In genomic region chr2:25335971-25336370, GRCh38 we compare ENCODE assay signal across 26 cellular contexts. TPM values are rescaled to one million over a fixed set of nuclear protein-coding genes. Genes with fewer than 3 reads are reported as not detected.
DNase-seq lines count a peak whose midpoint lies in the region; ATAC-seq and TF ChIP-seq lines count a peak whose summit lies in the region.
"Had no signal": no experiment of that assay in that cellular context is flagged by ENCODE, and none has a peak within 500 bp of the region (broad histone marks: within the 10 kb centered on the region; RNA-seq: fewer than 3 reads in every experiment).

No MANE protein-coding gene starts in this region.

- CTCF ChIA-PET in activated CD8-positive, alpha-beta T cell treated with anti-CD3 and anti-CD28 coated beads for 36 hours (lab: Charles Lee), result interaction anchor here (1.1 to 3.2 kb wide), 5 partner anchors 20 to 58 kb away, joined by 4 to 19 read pairs (median 10); no protein-coding TSS in a partner anchor
- CTCF ChIA-PET in activated CD8-positive, alpha-beta T cell treated with anti-CD3 and anti-CD28 coated beads, Interleukin-2, amount 10 ng/mL, durations not matched to agents 7 days and 5 days (lab: Charles Lee), result interaction anchor here (2.4 to 5.1 kb wide), 3 partner anchors 26 to 59 kb away, joined by 10 to 26 read pairs (median 14); no protein-coding TSS in a partner anchor
- CTCF ChIA-PET in HEK293 (lab: Yijun Ruan, JAX), result interaction anchor here (1.2 kb wide), 1 partner anchor 27 kb away, joined by 4 read pairs; no protein-coding TSS in a partner anchor

- peaks cover 19% of the 10 kb centered on the region for H3K36me3 Mint-ChIP-seq in activated CD8-positive, alpha-beta T cell treated with anti-CD3 and anti-CD28 coated beads for 36 hours (ENCODE audit: low read depth)
- peaks cover 12% of the 10 kb centered on the region for H3K36me3 Mint-ChIP-seq in activated CD8-positive, alpha-beta T cell treated with anti-CD3 and anti-CD28 coated beads, Interleukin-2, amount 10 ng/mL, durations not matched to agents 7 days and 5 days (ENCODE audit: low read depth)
- H3K36me3 Mint-ChIP-seq in stimulated activated memory B cell treated with anti-CD40 and anti-IgM and Interleukin-4, amounts not matched to agents 10 μg/mL and 1 μg/mL and 100 μg/mL, for 72 hours, result peaks cover 17% of the 10 kb centered on the region

- no peak for TF ChIP-seq CTCF in activated CD8-positive, alpha-beta T cell treated with anti-CD3 and anti-CD28 coated beads for 36 hours (IDR thresholded peaks at IDR 0.05)
- TF ChIP-seq CTCF in HEK293 (tag by site-specific recombination; IDR thresholded peaks at IDR 0.05), result no peak

- peaks cover 85% of the 10 kb centered on the region for H3K4me1 Mint-ChIP-seq in activated CD8-positive, alpha-beta T cell treated with anti-CD3 and anti-CD28 coated beads for 36 hours (ENCODE audit: low read depth)
- H3K4me1 Mint-ChIP-seq in activated CD8-positive, alpha-beta T cell treated with anti-CD3 and anti-CD28 coated beads, Interleukin-2, amount 10 ng/mL, durations not matched to agents 7 days and 5 days (ENCODE audit: low read depth), result peaks cover 80% of the 10 kb centered on the region
- H3K4me1 Mint-ChIP-seq in stimulated activated memory B cell treated with anti-CD40 and anti-IgM and Interleukin-4, amounts not matched to agents 10 μg/mL and 1 μg/mL and 100 μg/mL, for 72 hours, result peaks cover 81% of the 10 kb centered on the region

- H3K27me3 Mint-ChIP-seq in activated CD8-positive, alpha-beta T cell treated with anti-CD3 and anti-CD28 coated beads for 36 hours, result no peaks in the 10 kb centered on the region
- no peaks in the 10 kb centered on the region for H3K27me3 Mint-ChIP-seq in activated CD8-positive, alpha-beta T cell treated with anti-CD3 and anti-CD28 coated beads, Interleukin-2, amount 10 ng/mL, durations not matched to agents 7 days and 5 days (ENCODE audit: low read depth)
- H3K27me3 Mint-ChIP-seq in stimulated activated memory B cell treated with anti-CD40 and anti-IgM and Interleukin-4, amounts not matched to agents 10 μg/mL and 1 μg/mL and 100 μg/mL, for 72 hours, result no peaks in the 10 kb centered on the region
- H3K27me3 Mint-ChIP-seq: B cell had no signal

- POLR2A ChIA-PET in activated CD8-positive, alpha-beta T cell treated with anti-CD3 and anti-CD28 coated beads for 36 hours (lab: Charles Lee), result interaction anchor here (1.3 to 6.1 kb wide), 6 partner anchors 8 to 41 kb away, joined by 3 to 51 read pairs (median 10); no protein-coding TSS in a partner anchor
- POLR2A ChIA-PET in activated CD8-positive, alpha-beta T cell treated with anti-CD3 and anti-CD28 coated beads, Interleukin-2, amount 10 ng/mL, durations not matched to agents 7 days and 5 days (lab: Charles Lee), result interaction anchor here (1.0 to 4.2 kb wide), 2 partner anchors 12 to 27 kb away, joined by 4 to 17 read pairs; no protein-coding TSS in a partner anchor
- POLR2A ChIA-PET in HEK293 (lab: Yijun Ruan, JAX), result interaction anchor here (0.6 to 0.7 kb wide), 2 partner anchors 26 to 127 kb away, joined by 3 to 4 read pairs; no protein-coding TSS in a partner anchor

- peaks cover 11% of the 10 kb centered on the region; the same call in 1 of the 2 replicates for H3K4me1 ChIP-seq in HEK293 (ENCODE audit: control insufficient read depth, insufficient read depth, low read length)
- H3K4me1 ChIP-seq: parathyroid adenoma had no signal

- H3K4me3 ChIP-seq in HEK293 (ENCODE audit: low read depth, low read length) (no peak overlapping the region), iPS-18c (ENCODE audit: insufficient read depth, low read depth, low read length) (peak overlapping the region; percentile 20; the same call in 1 of the 2 replicates)
- H3K4me3 ChIP-seq: breast epithelium, coronary artery, esophagus squamous epithelium, PC-9, upper lobe of right lung had no signal

- no peak overlapping the region for H3K27ac ChIP-seq in HEK293 (ENCODE audit: extremely low read depth, low read depth, low read length)
- H3K27ac ChIP-seq: breast epithelium, coronary artery, esophagus squamous epithelium, parathyroid adenoma, PC-9, upper lobe of right lung had no signal

- no peaks in the 10 kb centered on the region for H3K36me3 ChIP-seq in HEK293 (ENCODE audit: control insufficient read depth in 2 of 2, insufficient read depth in 1 of 2, low read length in 2 of 2)
- H3K36me3 ChIP-seq: breast epithelium, esophagus squamous epithelium, upper lobe of right lung had no signal

- no peak for DNase-seq in activated CD8-positive, alpha-beta T cell treated with anti-CD3 and anti-CD28 coated beads for 36 hours
- no peak for DNase-seq in activated CD8-positive, alpha-beta T cell treated with anti-CD3 and anti-CD28 coated beads, Interleukin-2, amount 10 ng/mL, durations not matched to agents 7 days and 5 days
- DNase-seq in NCI-H748 treated with DMSO at 0.1 percent for 48 hours (lab: John Stamatoyannopoulos, UW) (no peak), AG08395 (ENCODE audit: low spot score) (no peak)
- DNase-seq: activated naive CD4-positive, alpha-beta T cell; activated T-cell treated with anti-CD3 and anti-CD28 coated beads, Interleukin-2, amount 50 U/mL, for 1 hour; amniotic stem cell; EL; endodermal cell; esophagus squamous epithelium; hypothalamus; NCI-H146; nephron progenitor cell; PC-9; SHP77; upper lobe of right lung had no signal

- no peak overlapping the region for H3K4me3 Mint-ChIP-seq in activated CD8-positive, alpha-beta T cell treated with anti-CD3 and anti-CD28 coated beads for 36 hours
- no peak overlapping the region for H3K4me3 Mint-ChIP-seq in activated CD8-positive, alpha-beta T cell treated with anti-CD3 and anti-CD28 coated beads, Interleukin-2, amount 10 ng/mL, durations not matched to agents 7 days and 5 days
- H3K4me3 Mint-ChIP-seq in stimulated activated memory B cell treated with anti-CD40 and anti-IgM and Interleukin-4, amounts not matched to agents 10 μg/mL and 1 μg/mL and 100 μg/mL, for 72 hours, result no peak overlapping the region
- H3K4me3 Mint-ChIP-seq: B cell, endodermal cell had no signal

- peak overlapping the region; percentile 76 for H3K27ac Mint-ChIP-seq in activated CD8-positive, alpha-beta T cell treated with anti-CD3 and anti-CD28 coated beads for 36 hours
- H3K27ac Mint-ChIP-seq in activated CD8-positive, alpha-beta T cell treated with anti-CD3 and anti-CD28 coated beads, Interleukin-2, amount 10 ng/mL, durations not matched to agents 7 days and 5 days, result no peak overlapping the region
- peak overlapping the region; percentile 38 for H3K27ac Mint-ChIP-seq in stimulated activated memory B cell treated with anti-CD40 and anti-IgM and Interleukin-4, amounts not matched to agents 10 μg/mL and 1 μg/mL and 100 μg/mL, for 72 hours
- H3K27ac Mint-ChIP-seq: B cell, endodermal cell, nephron progenitor cell had no signal

- no peak for ATAC-seq in activated CD8-positive, alpha-beta T cell treated with anti-CD3 and anti-CD28 coated beads for 36 hours
- ATAC-seq in activated CD8-positive, alpha-beta T cell treated with anti-CD3 and anti-CD28 coated beads, Interleukin-2, amount 10 ng/mL, durations not matched to agents 7 days and 5 days, result no peak
- no peak for ATAC-seq in stimulated activated memory B cell treated with anti-CD40 and anti-IgM and Interleukin-4, amounts not matched to agents 10 μg/mL and 1 μg/mL and 100 μg/mL, for 72 hours
- no peak for ATAC-seq in HG02759 (IDR thresholded peaks at IDR 0.05; ENCODE audit: unreplicated experiment)
- ATAC-seq: activated CD4-positive, CD25-positive, alpha-beta regulatory T cell treated with anti-CD3 and anti-CD28 coated beads, Interleukin-2, amount 50 U/mL, for 24 hours; sciatic nerve; upper lobe of right lung had no signal

- intact Hi-C loops in activated CD8-positive, alpha-beta T cell treated with anti-CD3 and anti-CD28 coated beads for 36 hours (cut with micrococcal nuclease), result loop anchor here (2.0 kb wide), 1 partner anchor 21 kb away; no protein-coding TSS in a partner anchor

- H3K9me3 Mint-ChIP-seq in activated CD8-positive, alpha-beta T cell treated with anti-CD3 and anti-CD28 coated beads for 36 hours, result no peaks in the 10 kb centered on the region
- no peaks in the 10 kb centered on the region for H3K9me3 Mint-ChIP-seq in activated CD8-positive, alpha-beta T cell treated with anti-CD3 and anti-CD28 coated beads, Interleukin-2, amount 10 ng/mL, durations not matched to agents 7 days and 5 days (ENCODE audit: insufficient read depth)
- H3K9me3 Mint-ChIP-seq in stimulated activated memory B cell treated with anti-CD40 and anti-IgM and Interleukin-4, amounts not matched to agents 10 μg/mL and 1 μg/mL and 100 μg/mL, for 72 hours, result no peaks in the 10 kb centered on the region
- H3K9me3 Mint-ChIP-seq: endodermal cell, nephron progenitor cell had no signal

- H3K9me3 ChIP-seq in HEK293 (ENCODE audit: control insufficient read depth, insufficient read depth, low read depth, low read length) (no peaks in the 10 kb centered on the region), iPS-18c (ENCODE audit: control insufficient read depth, insufficient read depth, low read length) (no peaks in the 10 kb centered on the region)
- H3K9me3 ChIP-seq: breast epithelium, esophagus squamous epithelium, upper lobe of right lung had no signal

TF ChIP-seq in HEK293, 187 proteins besides CTCF, POLR2A, EP300 and RAD21:
- TF ChIP-seq, protein P1, sequence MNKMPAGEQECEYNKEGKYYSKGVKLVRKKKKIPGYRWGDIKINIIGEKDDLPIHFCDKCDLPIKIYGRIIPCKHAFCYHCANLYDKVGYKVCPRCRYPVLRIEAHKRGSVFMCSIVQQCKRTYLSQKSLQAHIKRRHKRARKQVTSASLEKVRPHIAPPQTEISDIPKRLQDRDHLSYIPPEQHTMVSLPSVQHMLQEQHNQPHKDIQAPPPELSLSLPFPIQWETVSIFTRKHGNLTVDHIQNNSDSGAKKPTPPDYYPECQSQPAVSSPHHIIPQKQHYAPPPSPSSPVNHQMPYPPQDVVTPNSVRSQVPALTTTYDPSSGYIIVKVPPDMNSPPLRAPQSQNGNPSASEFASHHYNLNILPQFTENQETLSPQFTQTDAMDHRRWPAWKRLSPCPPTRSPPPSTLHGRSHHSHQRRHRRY (tag by site-specific recombination; IDR thresholded peaks at IDR 0.05), result no peak
- TF ChIP-seq ZIC2 (tag by site-specific recombination; IDR thresholded peaks at IDR 0.05), result peak; percentile 70
- TF ChIP-seq ZNF2 (tag by site-specific recombination; IDR thresholded peaks at IDR 0.05), result no peak
TF ChIP-seq in HEK293: peak in this region for 1.

RNA-seq across cellular contexts. Expression of gene DNMT3A, which starts 5.8 kb away (rescaled TPM):
- 10 to 100 TPM; 84.8 to 97.8 TPM for total RNA-seq in activated CD8-positive, alpha-beta T cell treated with anti-CD3 and anti-CD28 coated beads for 36 hours
- total RNA-seq in activated CD8-positive, alpha-beta T cell treated with anti-CD3 and anti-CD28 coated beads, Interleukin-2, amount 10 ng/mL, durations not matched to agents 7 days and 5 days, result 10 to 100 TPM; 76.4 to 79.8 TPM
